ENCODE assay signal across 6 cellular contexts in the genomic region with DNA sequence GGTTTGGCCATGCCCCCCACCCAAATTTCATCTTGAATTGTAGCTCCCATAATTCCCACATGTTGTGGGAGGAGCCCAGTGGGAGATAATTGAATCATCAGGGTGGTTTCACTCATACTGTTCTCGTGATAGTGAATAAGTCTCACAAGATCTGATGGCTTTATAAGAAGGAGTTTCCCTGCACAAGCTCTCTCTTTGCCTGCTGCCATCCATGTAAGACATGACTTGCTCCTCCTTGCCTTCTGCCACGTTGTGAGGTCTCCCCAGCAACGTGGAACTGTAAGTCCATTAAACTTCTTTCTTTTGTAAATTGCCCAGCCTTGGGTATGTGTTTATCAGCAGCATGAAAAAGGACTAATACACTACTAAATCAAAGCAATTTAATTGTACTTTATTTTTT.
DNase-seq lines count a peak whose midpoint lies in the region; ATAC-seq, FAIRE-seq and TF ChIP-seq lines count a peak whose summit lies in the region.
"Not testable (repeated sequence)": the region's sequence is repeated elsewhere in the genome, so short reads cannot be mapped to it uniquely, and the experiment has no call there.

No MANE protein-coding gene starts in this region.

- H3K36me3 ChIP-seq in HEK293 (ENCODE audit: control insufficient read depth in 2 of 2, insufficient read depth in 1 of 2, low read length in 2 of 2); HepG2 (replicated peaks in 1 of 2; ENCODE audit: control insufficient read depth in 1 of 2, insufficient read depth in 2 of 2, low read length in 2 of 2): not testable (repeated sequence)

- WGBS in A549 (ENCODE audit: missing lambda C conversion rate), result 47% methylated on average over 3 of the region's 3 CpGs
- WGBS in HepG2 (ENCODE audit: low lambda C conversion rate), result 0% methylated on average over 3 of the region's 3 CpGs

- intact Hi-C loops in dendritic cell treated with granulocyte-macrophage colony-stimulating factor and Interleukin-4, amounts not matched to agents 40 ng/mL and 50 ng/mL, for 4 days (cut with micrococcal nuclease); HepG2 (cut with micrococcal nuclease; ENCODE audit: unreplicated experiment): not testable (repeated sequence)

- not testable (repeated sequence) for FAIRE-seq in A549 (lab: Jason Lieb, UNC); HepG2 (lab: Jason Lieb, UNC)

- peaks cover 12% of the 10 kb centered on the region; the same call in 2 of the 3 replicates for H3K4me1 ChIP-seq in A549
- not testable (repeated sequence) for H3K4me1 ChIP-seq in HEK293 (ENCODE audit: control insufficient read depth, insufficient read depth, low read length); HepG2 (ENCODE audit: insufficient read depth, low read length)

- not testable (repeated sequence) for H4K20me1 ChIP-seq in HepG2 (ENCODE audit: insufficient read depth, low read length)

- TF ChIP-seq EP300 in A549 (IDR thresholded peaks at IDR 0.05); HepG2 (IDR thresholded peaks at IDR 0.05; ENCODE audit: low read depth in 2 of 2, low read length in 2 of 2); HepG2 (CRISPR knock-in tag; IDR thresholded peaks at IDR 0.05; ENCODE audit: borderline replicate concordance): not testable (repeated sequence)

- not testable (repeated sequence) for DNase-seq in A549 (ENCODE audit: low read depth in 1 of 2, low spot score in 1 of 2); HepG2 (ENCODE audit: low spot score)
- DNase-seq in Caki2 (ENCODE audit: low read depth) (peak; percentile 28), OCI-M1 (lab: John Stamatoyannopoulos, UW) (peak; percentile 6)

- not testable (repeated sequence) for BruUV-seq in HepG2 (replicated peaks; lab: Mats Ljungman, UMichigan)

- not testable (repeated sequence) for H3K27me3 ChIP-seq in HepG2 (ENCODE audit: control insufficient read depth in 1 of 2, insufficient read depth in 2 of 2, low read length in 2 of 2)

- peaks cover 19% of the 10 kb centered on the region; the same call in 2 of the 3 replicates for H3K9me3 ChIP-seq in A549
- H3K9me3 ChIP-seq in HEK293 (ENCODE audit: control insufficient read depth, insufficient read depth, low read depth, low read length); HepG2 (ENCODE audit: low read length): not testable (repeated sequence)

- CTCF ChIA-PET in A549 (lab: Yijun Ruan, JAX), result interaction anchor here (0.8 to 1.2 kb wide), 3 partner anchors 10 to 31 kb away, joined by 3 read pairs; no protein-coding TSS in a partner anchor
- CTCF ChIA-PET in HEK293 (lab: Yijun Ruan, JAX); HepG2 (lab: Yijun Ruan, JAX; ENCODE audit: low intra/inter-chr PET ratio, low total read pairs): not testable (repeated sequence)

- not testable (repeated sequence) for H2AFZ ChIP-seq in HepG2 (ENCODE audit: low read length)

- POLR2A ChIA-PET in A549 (lab: Yijun Ruan, JAX); HEK293 (lab: Yijun Ruan, JAX); HepG2 (lab: Yijun Ruan, JAX): not testable (repeated sequence)

- not testable (repeated sequence) for TF ChIP-seq POLR2A in A549 (IDR thresholded peaks at IDR 0.05; ENCODE audit: low read length); HepG2 (IDR thresholded peaks at IDR 0.05; ENCODE audit: insufficient read depth in 1 of 2, low read depth in 2 of 2, low read length in 2 of 2)

- in situ Hi-C loops in Caki2 (cut with HindIII; ENCODE audit: low pct_unique_long_range_greater_than_20kb, low sequenced_read_pairs); HepG2 (cut with HindIII; ENCODE audit: extremely low pct_ligation_motif_present, low pct_unique_long_range_greater_than_20kb): not testable (repeated sequence)

- H3K4me2 ChIP-seq in A549; HepG2 (ENCODE audit: low read depth, low read length): not testable (repeated sequence)

- peaks cover 21% of the 10 kb centered on the region for H3K36me3 Mint-ChIP-seq in dendritic cell treated with granulocyte-macrophage colony-stimulating factor and Interleukin-4, amounts not matched to agents 40 ng/mL and 50 ng/mL, for 4 days (ENCODE audit: low read depth)

- peak overlapping the region; percentile 13 for H3K27ac Mint-ChIP-seq in dendritic cell treated with granulocyte-macrophage colony-stimulating factor and Interleukin-4, amounts not matched to agents 40 ng/mL and 50 ng/mL, for 4 days

- H3K4me1 Mint-ChIP-seq in dendritic cell treated with granulocyte-macrophage colony-stimulating factor and Interleukin-4, amounts not matched to agents 40 ng/mL and 50 ng/mL, for 4 days (ENCODE audit: low read depth), result not testable (repeated sequence)

- H3K4me3 Mint-ChIP-seq in dendritic cell treated with granulocyte-macrophage colony-stimulating factor and Interleukin-4, amounts not matched to agents 40 ng/mL and 50 ng/mL, for 4 days, result not testable (repeated sequence)

- TF ChIP-seq CTCF in A549 (IDR thresholded peaks at IDR 0.05); HEK293 (tag by site-specific recombination; IDR thresholded peaks at IDR 0.05); HepG2 (CRISPR knock-in tag; IDR thresholded peaks at IDR 0.05): not testable (repeated sequence)

- H3K27me3 Mint-ChIP-seq in dendritic cell treated with granulocyte-macrophage colony-stimulating factor and Interleukin-4, amounts not matched to agents 40 ng/mL and 50 ng/mL, for 4 days, result not testable (repeated sequence)

- H3K27ac ChIP-seq in A549; HEK293 (ENCODE audit: extremely low read depth, low read depth, low read length); HepG2 (ENCODE audit: extremely low read length, insufficient read depth, low read length): not testable (repeated sequence)

- not testable (repeated sequence) for ATAC-seq in A549, HepG2

- H3K4me3 ChIP-seq in A549; HEK293 (ENCODE audit: low read depth, low read length); HepG2 (replicated peaks in 1 of 3; ENCODE audit: insufficient read depth in 1 of 3, low read depth in 2 of 3, low read length in 3 of 3): not testable (repeated sequence)

- TF ChIP-seq RAD21 in A549 (conservative IDR thresholded peaks at IDR 0.05 in 1 of 2, IDR thresholded peaks at IDR 0.05 in 1 of 2); HepG2 (CRISPR knock-in tag; IDR thresholded peaks at IDR 0.05): not testable (repeated sequence)

- H3K9ac ChIP-seq in HepG2 (ENCODE audit: insufficient read depth, low read depth, low read length), result not testable (repeated sequence)

- H3K9me3 Mint-ChIP-seq in dendritic cell treated with granulocyte-macrophage colony-stimulating factor and Interleukin-4, amounts not matched to agents 40 ng/mL and 50 ng/mL, for 4 days, result peaks cover 27% of the 10 kb centered on the region

- H3K79me2 ChIP-seq in HepG2 (ENCODE audit: insufficient read depth, low read length), result not testable (repeated sequence)

TF ChIP-seq in A549, 52 proteins besides CTCF, POLR2A, EP300 and RAD21:
- peak; percentile 39 for TF ChIP-seq ZFP36 (IDR thresholded peaks at IDR 0.05; ENCODE audit: borderline replicate concordance, partially characterized antibody)

TF ChIP-seq in HEK293, 187 proteins besides CTCF, POLR2A, EP300 and RAD21:
- TF ChIP-seq SETDB1 (IDR thresholded peaks at IDR 0.05; ENCODE audit: insufficient read length, low read length), result peak; percentile 63

TF ChIP-seq in HepG2, 621 proteins besides CTCF, POLR2A, EP300 and RAD21:
- peak; percentile 75; the same call in 1 of the 2 replicates for TF ChIP-seq ZNF431 (CRISPR knock-in tag; IDR thresholded peaks at IDR 0.05; ENCODE audit: borderline replicate concordance, low read depth)
TF ChIP-seq in HepG2: peak in this region for 1; not testable (repeated sequence) for 620.
